Comparison of ENCODE assay signal across 1 cellular context in genomic region chr1:235679005-235679404, GRCh38.
A peak's percentile ranks its signal among the peaks of the same experiment; 100 is the strongest.
TF ChIP-seq lines count a peak whose summit lies in the region.

No MANE protein-coding gene starts in this region.

TF ChIP-seq in HepG2, 621 proteins besides CTCF, POLR2A, EP300 and RAD21 (continued from another document and continues in another):
- no peak for TF ChIP-seq ZBED4 (CRISPR knock-in tag; IDR thresholded peaks at IDR 0.05; ENCODE audit: borderline replicate concordance)
- no peak for TF ChIP-seq ZNF768 (CRISPR knock-in tag; IDR thresholded peaks at IDR 0.05)
- TF ChIP-seq ATF7 (IDR thresholded peaks at IDR 0.05) = no peak
- TF ChIP-seq ATF7 (CRISPR knock-in tag; IDR thresholded peaks at IDR 0.05) = no peak
- no peak for TF ChIP-seq ZKSCAN8 (CRISPR knock-in tag; IDR thresholded peaks at IDR 0.05; ENCODE audit: borderline replicate concordance)
- no peak for TF ChIP-seq ZFY (CRISPR knock-in tag; IDR thresholded peaks at IDR 0.05)
- TF ChIP-seq ZNF253 (CRISPR knock-in tag; IDR thresholded peaks at IDR 0.05; ENCODE audit: borderline replicate concordance) = no peak
- no peak for TF ChIP-seq GATAD1 (CRISPR knock-in tag; IDR thresholded peaks at IDR 0.05)
- no peak for TF ChIP-seq SMARCC2 (IDR thresholded peaks at IDR 0.05)
- TF ChIP-seq HNRNPUL1 (IDR thresholded peaks at IDR 0.05; ENCODE audit: low read depth, low read length) = no peak
- TF ChIP-seq CC2D1A (CRISPR knock-in tag; IDR thresholded peaks at IDR 0.05) = no peak
- TF ChIP-seq ZNF275 (CRISPR knock-in tag; IDR thresholded peaks at IDR 0.05; ENCODE audit: borderline replicate concordance) = no peak
- no peak for TF ChIP-seq SIN3A (IDR thresholded peaks at IDR 0.05; ENCODE audit: borderline replicate concordance, low read depth, low read length)
- TF ChIP-seq RARG (CRISPR knock-in tag; IDR thresholded peaks at IDR 0.05; ENCODE audit: low read depth) = no peak
- TF ChIP-seq AHR (CRISPR knock-in tag; IDR thresholded peaks at IDR 0.05) = no peak
- no peak for TF ChIP-seq ZNF580 (CRISPR knock-in tag; IDR thresholded peaks at IDR 0.05; ENCODE audit: borderline replicate concordance, low read depth)
- TF ChIP-seq PHF5A (CRISPR knock-in tag; IDR thresholded peaks at IDR 0.05; ENCODE audit: low read depth, unreplicated experiment) = no peak
- no peak for TF ChIP-seq ZNF513 (CRISPR knock-in tag; conservative IDR thresholded peaks at IDR 0.05)
- no peak for TF ChIP-seq MAZ (IDR thresholded peaks at IDR 0.05; ENCODE audit: borderline replicate concordance, low read depth, low read length)
- TF ChIP-seq MAZ (CRISPR knock-in tag; IDR thresholded peaks at IDR 0.05; ENCODE audit: low read depth) = no peak
- TF ChIP-seq PCBP1 (IDR thresholded peaks at IDR 0.05; ENCODE audit: borderline replicate concordance, low read depth, low read length) = no peak
- TF ChIP-seq THAP8 (CRISPR knock-in tag; IDR thresholded peaks at IDR 0.05; ENCODE audit: borderline replicate concordance) = no peak
- TF ChIP-seq ZFP36L2 (CRISPR knock-in tag; IDR thresholded peaks at IDR 0.05) = no peak
- TF ChIP-seq BCL3 (CRISPR knock-in tag; IDR thresholded peaks at IDR 0.05) = no peak
- peak; percentile 26; the same call in 1 of the 2 replicates for TF ChIP-seq HMG20A (CRISPR knock-in tag; IDR thresholded peaks at IDR 0.05; ENCODE audit: borderline replicate concordance)
- no peak for TF ChIP-seq BRF2 (CRISPR knock-in tag; IDR thresholded peaks at IDR 0.05)
- TF ChIP-seq ZNF326 (CRISPR knock-in tag; IDR thresholded peaks at IDR 0.05; ENCODE audit: borderline replicate concordance) = no peak
- TF ChIP-seq ZNF562 (CRISPR knock-in tag; IDR thresholded peaks at IDR 0.05; ENCODE audit: borderline replicate concordance) = no peak
- TF ChIP-seq CEBPB (IDR thresholded peaks at IDR 0.05; ENCODE audit: borderline replicate concordance, low read depth, low read length) = peak; percentile 60; the same call in 1 of the 2 replicates
- no peak for TF ChIP-seq WIZ (CRISPR knock-in tag; IDR thresholded peaks at IDR 0.05)
- TF ChIP-seq ZNF343 (CRISPR knock-in tag; IDR thresholded peaks at IDR 0.05) = no peak
- TF ChIP-seq ZNF33B (CRISPR knock-in tag; IDR thresholded peaks at IDR 0.05) = no peak
- TF ChIP-seq POLR2G (IDR thresholded peaks at IDR 0.05; ENCODE audit: low read depth, low read length) = no peak
- TF ChIP-seq ZNF224 (CRISPR knock-in tag; IDR thresholded peaks at IDR 0.05) = no peak
- TF ChIP-seq NFE2L2 (IDR thresholded peaks at IDR 0.05; ENCODE audit: low read length) = no peak
- no peak for TF ChIP-seq ARNT (IDR thresholded peaks at IDR 0.05)
- no peak for TF ChIP-seq CBX2 (IDR thresholded peaks at IDR 0.05; ENCODE audit: low read depth, low read length)
- no peak for TF ChIP-seq CBX2 (CRISPR knock-in tag; IDR thresholded peaks at IDR 0.05; ENCODE audit: low read depth)
- TF ChIP-seq HNRNPLL (IDR thresholded peaks at IDR 0.05; ENCODE audit: low read depth, low read length, poor library complexity, severe bottlenecking) = no peak
- no peak for TF ChIP-seq ATAD3A (CRISPR knock-in tag; IDR thresholded peaks at IDR 0.05)
- TF ChIP-seq GPN1 (CRISPR knock-in tag; IDR thresholded peaks at IDR 0.05; ENCODE audit: borderline replicate concordance) = no peak
- TF ChIP-seq NR2F6 (IDR thresholded peaks at IDR 0.05) = no peak
- TF ChIP-seq NR2F6 (CRISPR knock-in tag; IDR thresholded peaks at IDR 0.05) = 0 out of 2 replicates have a peak, but pooled peaks have one; percentile 14
- no peak for TF ChIP-seq TOE1 (CRISPR knock-in tag; IDR thresholded peaks at IDR 0.05)
- no peak for TF ChIP-seq ZNF431 (CRISPR knock-in tag; IDR thresholded peaks at IDR 0.05; ENCODE audit: borderline replicate concordance, low read depth)
- no peak for TF ChIP-seq ZNF17 (CRISPR knock-in tag; IDR thresholded peaks at IDR 0.05)
- no peak for TF ChIP-seq ZBTB10 (CRISPR knock-in tag; IDR thresholded peaks at IDR 0.05; ENCODE audit: borderline replicate concordance)
- TF ChIP-seq THRA (CRISPR knock-in tag; IDR thresholded peaks at IDR 0.05; ENCODE audit: borderline replicate concordance) = peak; percentile 39; the same call in 1 of the 2 replicates
- TF ChIP-seq EEA1 (CRISPR knock-in tag; IDR thresholded peaks at IDR 0.05; ENCODE audit: borderline replicate concordance) = no peak
- TF ChIP-seq TEAD3 (CRISPR knock-in tag; optimal IDR thresholded peaks at IDR 0.05; ENCODE audit: borderline replicate concordance) = no peak
- no peak for TF ChIP-seq ZNF629 (CRISPR knock-in tag; conservative IDR thresholded peaks at IDR 0.05)
- TF ChIP-seq KLF16 (CRISPR knock-in tag; IDR thresholded peaks at IDR 0.05) = no peak
- no peak for TF ChIP-seq RFX5 (IDR thresholded peaks at IDR 0.05; ENCODE audit: low read depth, low read length)
- no peak for TF ChIP-seq MNT (IDR thresholded peaks at IDR 0.05)
- TF ChIP-seq ZNF333 (CRISPR knock-in tag; IDR thresholded peaks at IDR 0.05; ENCODE audit: borderline replicate concordance) = no peak
